8 cellular contexts compared by ENCODE assay signal in genomic region chr21:43703068-43703880, GRCh38. TPM values are rescaled to one million over a fixed set of nuclear protein-coding genes. Genes with fewer than 3 reads are reported as not detected.
DNase-seq lines count a peak whose midpoint lies in the region; ATAC-seq and TF ChIP-seq lines count a peak whose summit lies in the region.

No MANE protein-coding gene starts in this region.

- H2AFZ ChIP-seq in neuron (ENCODE audit: low read depth, low read length): peak overlapping the region; percentile 2

- no TSS peak for BruUV-seq in Calu3 (replicated peaks; lab: Mats Ljungman, UMichigan)
- no TSS peak for BruUV-seq in Panc1 (replicated peaks; lab: Mats Ljungman, UMichigan)

- H3K27ac ChIP-seq in Panc1 (ENCODE audit: low read length) (no peak overlapping the region), esophagus squamous epithelium (peak overlapping the region in 3 of 4 donors; percentile 70 to 81 (median 80))

- H3K4me1 Mint-ChIP-seq in Calu3 (ENCODE audit: low read depth, unreplicated experiment): no peaks in the 10 kb centered on the region

- peaks cover 3% of the 10 kb centered on the region for H3K36me3 Mint-ChIP-seq in Calu3 (ENCODE audit: insufficient read depth, unreplicated experiment)

- H3K4me1 ChIP-seq in Panc1 (ENCODE audit: control insufficient read depth, insufficient read depth, low read length): no peaks in the 10 kb centered on the region
- H3K4me1 ChIP-seq in esophagus squamous epithelium: peaks cover 13 to 33% (median 15%) of the 10 kb centered on the region in 3 donors
- peaks cover 22% of the 10 kb centered on the region for H3K4me1 ChIP-seq in neuron (ENCODE audit: insufficient read depth, low read length)

- H3K9me3 Mint-ChIP-seq in Calu3 (ENCODE audit: low read depth, unreplicated experiment): no peaks in the 10 kb centered on the region

- TF ChIP-seq CTCF in Calu3 (IDR thresholded peaks at IDR 0.05; ENCODE audit: unreplicated experiment) (no peak), Panc1 (IDR thresholded peaks at IDR 0.05) (no peak), esophagus squamous epithelium (IDR thresholded peaks at IDR 0.05) (no peak)

- H3K27me3 ChIP-seq in Panc1 (ENCODE audit: control insufficient read depth, insufficient read depth, low read length) (no peaks in the 10 kb centered on the region), esophagus squamous epithelium (no peaks in the 10 kb centered on the region), neuron (ENCODE audit: insufficient read depth, low read length) (no peaks in the 10 kb centered on the region)

- 34 to 37% methylated on average over 18 to 21 of the region's 27 CpGs for WGBS in esophagus squamous epithelium, 2 donors

- no peak overlapping the region for H3K27ac Mint-ChIP-seq in Calu3 (ENCODE audit: unreplicated experiment)

- DNase-seq in Calu3 (no peak), Panc1 (ENCODE audit: low read depth, low spot score) (no peak), esophagus squamous epithelium (lab: John Stamatoyannopoulos, UW) (no peak), occipital lobe (lab: John Stamatoyannopoulos, UW) (no peak), NCI-H2196 (lab: John Stamatoyannopoulos, UW; ENCODE audit: unreplicated experiment) (no peak), inferior parietal cortex (ENCODE audit: extremely low spot score) (no peak)

- ATAC-seq in Panc1 (0 out of 2 replicates have a peak, but pooled peaks have one; percentile 19), HG03520 (IDR thresholded peaks at IDR 0.05; ENCODE audit: unreplicated experiment) (no peak)

- H3K36me3 ChIP-seq in Panc1 (ENCODE audit: control insufficient read depth, insufficient read depth, low read length): no peaks in the 10 kb centered on the region
- no peaks in the 10 kb centered on the region for H3K36me3 ChIP-seq in esophagus squamous epithelium
- H3K36me3 ChIP-seq in neuron (ENCODE audit: insufficient read depth, low read length): no peaks in the 10 kb centered on the region

- no peaks in the 10 kb centered on the region for H3K27me3 Mint-ChIP-seq in Calu3 (ENCODE audit: unreplicated experiment)

- H3K4me3 Mint-ChIP-seq in Calu3 (ENCODE audit: low read depth, unreplicated experiment): peak overlapping the region; percentile 17

- no peak overlapping the region for H3K4me3 ChIP-seq in Panc1 (ENCODE audit: low read depth in 2 of 2, low read length in 2 of 2)
- peak overlapping the region in 3 of 4 donors; percentile 9 to 26 (median 18) for H3K4me3 ChIP-seq in esophagus squamous epithelium
- no peak overlapping the region for H3K4me3 ChIP-seq in neuron (ENCODE audit: low read length)

- in situ Hi-C loops in Panc1 (cut with HindIII; ENCODE audit: low pct_unique_long_range_greater_than_20kb, low sequenced_read_pairs): no loop called here

- TF ChIP-seq POLR2A in esophagus squamous epithelium (IDR thresholded peaks at IDR 0.05): no peak

- CTCF ChIA-PET in Calu3 (lab: Charles Lee) (no interaction called here), Panc1 (lab: Charles Lee) (no interaction called here)

- H3K9me3 ChIP-seq in Panc1 (ENCODE audit: control insufficient read depth, insufficient read depth, low read depth, low read length): no peaks in the 10 kb centered on the region
- no peaks in the 10 kb centered on the region for H3K9me3 ChIP-seq in esophagus squamous epithelium
- H3K9me3 ChIP-seq in neuron (ENCODE audit: low read length): no peaks in the 10 kb centered on the region

- POLR2A ChIA-PET in Panc1 (lab: Charles Lee): no interaction called here

- intact Hi-C loops in Calu3 (cut with micrococcal nuclease; ENCODE audit: unreplicated experiment): no loop called here
- intact Hi-C loops in Panc1 (cut with micrococcal nuclease; ENCODE audit: unreplicated experiment): no loop called here
- intact Hi-C loops in esophagus squamous epithelium (cut with DNase I): no loop called here

RNA-seq across cellular contexts. Expression of gene PDXK, which starts 15.7 kb away (rescaled TPM):
- total RNA-seq in Calu3 (2022) (202 and 214 TPM in 2 replicates), Panc1 (2021; ENCODE audit: unreplicated experiment) (184 TPM), esophagus squamous epithelium (100 to 1,000 TPM in 2 of 4 donors, 10 to 100 TPM in 2; 42.9 to 114 (median 82.0) TPM), occipital lobe (31.4 TPM)
- 125 TPM for polyA plus RNA-seq in Panc1 (2012; ENCODE audit: insufficient read length)

RNA-seq across cellular contexts. Expression of gene RRP1B, which starts 43.9 kb away (rescaled TPM):
- 24.6 and 26.0 TPM in 2 replicates for total RNA-seq in Calu3 (2022)
- total RNA-seq in Panc1 (2021; ENCODE audit: unreplicated experiment): 30.7 TPM
- 13.6 TPM for polyA plus RNA-seq in Panc1 (2012; ENCODE audit: insufficient read length)
- total RNA-seq in esophagus squamous epithelium: 10 to 100 TPM; 13.3 to 23.4 (median 22.5) TPM
- total RNA-seq in occipital lobe: 24.0 TPM

RNA-seq across cellular contexts. Expression of gene HSF2BP, which starts 44.0 kb away (rescaled TPM):
- total RNA-seq in Calu3 (2022): 0.95 and 1.5 TPM in 2 replicates
- 4.2 TPM for total RNA-seq in Panc1 (2021; ENCODE audit: unreplicated experiment)
- polyA plus RNA-seq in Panc1 (2012; ENCODE audit: insufficient read length): 3.5 TPM
- 1 to 10 TPM in 1 of 4 donors, under 1 TPM in 2, not detected in 1; 0.35 to 1.1 (median 0.76) TPM for total RNA-seq in esophagus squamous epithelium
- total RNA-seq in occipital lobe: 3.9 TPM

Comparison
In these comparisons a context has a peak if more than half of its experiments do, and no peak if none do; other contexts are left out.
1. H3K4me3 ChIP-seq: peak in esophagus squamous epithelium (3 of 4); none in Panc1 (0 of 2) and neuron (single experiment).